ENCODE assay signal across 1 cellular context in the genomic region with DNA sequence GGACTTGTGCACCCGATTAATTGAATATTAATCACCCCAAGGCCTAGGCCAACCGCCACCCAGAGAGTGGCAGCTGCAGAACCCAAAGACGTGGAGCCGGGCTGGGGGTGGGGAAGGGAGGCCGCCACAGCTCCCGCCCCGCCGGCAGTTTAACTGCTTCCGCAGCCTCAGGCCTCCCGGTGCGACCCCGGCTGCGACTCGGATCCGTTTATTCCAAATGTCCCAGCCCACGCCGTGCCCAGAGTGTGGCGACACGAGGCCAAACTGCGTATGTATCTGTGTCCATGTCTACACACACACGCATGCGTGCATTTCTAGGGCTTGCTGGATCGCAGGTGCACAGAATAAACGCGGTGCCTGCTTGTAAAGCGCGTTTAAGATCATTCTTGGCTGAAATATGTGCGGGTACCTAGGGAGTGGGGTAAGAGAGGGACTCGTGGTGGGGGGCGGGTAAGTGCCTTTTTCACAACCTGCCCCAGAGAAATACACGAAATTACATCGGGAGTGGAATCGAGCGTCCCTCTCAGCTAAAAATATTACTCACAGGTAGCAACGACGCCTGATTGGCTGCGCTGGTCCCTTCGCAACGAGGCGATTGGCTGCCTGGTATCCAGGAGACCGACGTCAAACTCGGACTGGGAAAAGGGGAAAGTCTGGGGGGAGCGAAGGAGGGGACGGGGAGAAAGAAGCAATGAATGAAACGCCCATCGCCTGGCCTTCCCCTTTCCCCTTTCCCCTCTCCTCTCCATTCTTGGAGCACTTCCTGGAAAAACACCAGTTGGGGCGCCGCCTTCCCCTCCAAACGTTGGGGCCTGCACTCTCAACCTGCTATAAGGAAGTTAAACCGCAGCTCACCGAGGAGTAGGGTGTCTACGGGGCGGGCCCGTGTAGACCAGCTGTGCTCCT.
A peak's percentile ranks its signal among the peaks of the same experiment; 100 is the strongest.
TF ChIP-seq lines count a peak whose summit lies in the region.

No MANE protein-coding gene starts in this region.

TF ChIP-seq in HepG2, 621 proteins besides CTCF, POLR2A, EP300 and RAD21 (continued from another document and continues in another):
- TF ChIP-seq ZNF142 (CRISPR knock-in tag; IDR thresholded peaks at IDR 0.05) (no peak; the same call in 1 of the 2 replicates), ZSCAN22 (CRISPR knock-in tag; IDR thresholded peaks at IDR 0.05) (no peak), FUBP1 (CRISPR knock-in tag; IDR thresholded peaks at IDR 0.05; ENCODE audit: borderline replicate concordance) (no peak), ZNF605 (CRISPR knock-in tag; IDR thresholded peaks at IDR 0.05) (peak; percentile 69), ZNF567 (CRISPR knock-in tag; IDR thresholded peaks at IDR 0.05; ENCODE audit: borderline replicate concordance) (no peak; the same call in 1 of the 2 replicates), ZFAT (CRISPR knock-in tag; conservative IDR thresholded peaks at IDR 0.05) (0 out of 2 replicates have a peak, but pooled peaks have one; percentile 38), CREB1 (IDR thresholded peaks at IDR 0.05) (peak; percentile 84), CREB1 (CRISPR knock-in tag; IDR thresholded peaks at IDR 0.05) (peak; percentile 97), ZNF790 (CRISPR knock-in tag; IDR thresholded peaks at IDR 0.05; ENCODE audit: borderline replicate concordance) (no peak), PRDM4 (CRISPR knock-in tag; IDR thresholded peaks at IDR 0.05; ENCODE audit: borderline replicate concordance) (peak; percentile 53; the same call in 1 of the 2 replicates), ZNF451 (CRISPR knock-in tag; IDR thresholded peaks at IDR 0.05) (0 out of 2 replicates have a peak, but pooled peaks have one; percentile 9), ZNF749 (CRISPR knock-in tag; IDR thresholded peaks at IDR 0.05; ENCODE audit: borderline replicate concordance) (0 out of 2 replicates have a peak, but pooled peaks have one; percentile 57), ESRRA (CRISPR knock-in tag; IDR thresholded peaks at IDR 0.05; ENCODE audit: low read depth) (no peak), TFDP1 (CRISPR knock-in tag; IDR thresholded peaks at IDR 0.05; ENCODE audit: borderline replicate concordance) (peak; percentile 40; the same call in 1 of the 2 replicates), ZNF780A (CRISPR knock-in tag; IDR thresholded peaks at IDR 0.05) (0 out of 2 replicates have a peak, but pooled peaks have one; percentile 85), SMC3 (IDR thresholded peaks at IDR 0.05; ENCODE audit: low read length) (no peak), JUND (CRISPR knock-in tag; IDR thresholded peaks at IDR 0.05) (peak; percentile 42; the same call in 1 of the 2 replicates), RORA (CRISPR knock-in tag; IDR thresholded peaks at IDR 0.05) (0 out of 2 replicates have a peak, but pooled peaks have one; percentile 70), ZFP36L2 (CRISPR knock-in tag; IDR thresholded peaks at IDR 0.05) (peak; percentile 86; the same call in 1 of the 2 replicates), ZNF678 (CRISPR knock-in tag; IDR thresholded peaks at IDR 0.05) (no peak), ZFP41 (CRISPR knock-in tag; IDR thresholded peaks at IDR 0.05; ENCODE audit: borderline replicate concordance) (peak; percentile 89; the same call in 1 of the 2 replicates), PAWR (CRISPR knock-in tag; IDR thresholded peaks at IDR 0.05; ENCODE audit: borderline replicate concordance) (no peak), ZMYM3 (CRISPR knock-in tag; IDR thresholded peaks at IDR 0.05) (peak; percentile 53; the same call in 1 of the 2 replicates), ZBTB49 (CRISPR knock-in tag; IDR thresholded peaks at IDR 0.05; ENCODE audit: borderline replicate concordance) (no peak)
- TF ChIP-seq, protein P1, sequence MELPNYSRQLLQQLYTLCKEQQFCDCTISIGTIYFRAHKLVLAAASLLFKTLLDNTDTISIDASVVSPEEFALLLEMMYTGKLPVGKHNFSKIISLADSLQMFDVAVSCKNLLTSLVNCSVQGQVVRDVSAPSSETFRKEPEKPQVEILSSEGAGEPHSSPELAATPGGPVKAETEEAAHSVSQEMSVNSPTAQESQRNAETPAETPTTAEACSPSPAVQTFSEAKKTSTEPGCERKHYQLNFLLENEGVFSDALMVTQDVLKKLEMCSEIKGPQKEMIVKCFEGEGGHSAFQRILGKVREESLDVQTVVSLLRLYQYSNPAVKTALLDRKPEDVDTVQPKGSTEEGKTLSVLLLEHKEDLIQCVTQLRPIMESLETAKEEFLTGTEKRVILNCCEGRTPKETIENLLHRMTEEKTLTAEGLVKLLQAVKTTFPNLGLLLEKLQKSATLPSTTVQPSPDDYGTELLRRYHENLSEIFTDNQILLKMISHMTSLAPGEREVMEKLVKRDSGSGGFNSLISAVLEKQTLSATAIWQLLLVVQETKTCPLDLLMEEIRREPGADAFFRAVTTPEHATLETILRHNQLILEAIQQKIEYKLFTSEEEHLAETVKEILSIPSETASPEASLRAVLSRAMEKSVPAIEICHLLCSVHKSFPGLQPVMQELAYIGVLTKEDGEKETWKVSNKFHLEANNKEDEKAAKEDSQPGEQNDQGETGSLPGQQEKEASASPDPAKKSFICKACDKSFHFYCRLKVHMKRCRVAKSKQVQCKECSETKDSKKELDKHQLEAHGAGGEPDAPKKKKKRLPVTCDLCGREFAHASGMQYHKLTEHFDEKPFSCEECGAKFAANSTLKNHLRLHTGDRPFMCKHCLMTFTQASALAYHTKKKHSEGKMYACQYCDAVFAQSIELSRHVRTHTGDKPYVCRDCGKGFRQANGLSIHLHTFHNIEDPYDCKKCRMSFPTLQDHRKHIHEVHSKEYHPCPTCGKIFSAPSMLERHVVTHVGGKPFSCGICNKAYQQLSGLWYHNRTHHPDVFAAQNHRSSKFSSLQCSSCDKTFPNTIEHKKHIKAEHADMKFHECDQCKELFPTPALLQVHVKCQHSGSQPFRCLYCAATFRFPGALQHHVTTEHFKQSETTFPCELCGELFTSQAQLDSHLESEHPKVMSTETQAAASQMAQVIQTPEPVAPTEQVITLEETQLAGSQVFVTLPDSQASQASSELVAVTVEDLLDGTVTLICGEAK (IDR thresholded peaks at IDR 0.05), result no peak
- TF ChIP-seq, protein P1 (CRISPR knock-in tag; IDR thresholded peaks at IDR 0.05), result peak; percentile 46
